In the genomic region with DNA sequence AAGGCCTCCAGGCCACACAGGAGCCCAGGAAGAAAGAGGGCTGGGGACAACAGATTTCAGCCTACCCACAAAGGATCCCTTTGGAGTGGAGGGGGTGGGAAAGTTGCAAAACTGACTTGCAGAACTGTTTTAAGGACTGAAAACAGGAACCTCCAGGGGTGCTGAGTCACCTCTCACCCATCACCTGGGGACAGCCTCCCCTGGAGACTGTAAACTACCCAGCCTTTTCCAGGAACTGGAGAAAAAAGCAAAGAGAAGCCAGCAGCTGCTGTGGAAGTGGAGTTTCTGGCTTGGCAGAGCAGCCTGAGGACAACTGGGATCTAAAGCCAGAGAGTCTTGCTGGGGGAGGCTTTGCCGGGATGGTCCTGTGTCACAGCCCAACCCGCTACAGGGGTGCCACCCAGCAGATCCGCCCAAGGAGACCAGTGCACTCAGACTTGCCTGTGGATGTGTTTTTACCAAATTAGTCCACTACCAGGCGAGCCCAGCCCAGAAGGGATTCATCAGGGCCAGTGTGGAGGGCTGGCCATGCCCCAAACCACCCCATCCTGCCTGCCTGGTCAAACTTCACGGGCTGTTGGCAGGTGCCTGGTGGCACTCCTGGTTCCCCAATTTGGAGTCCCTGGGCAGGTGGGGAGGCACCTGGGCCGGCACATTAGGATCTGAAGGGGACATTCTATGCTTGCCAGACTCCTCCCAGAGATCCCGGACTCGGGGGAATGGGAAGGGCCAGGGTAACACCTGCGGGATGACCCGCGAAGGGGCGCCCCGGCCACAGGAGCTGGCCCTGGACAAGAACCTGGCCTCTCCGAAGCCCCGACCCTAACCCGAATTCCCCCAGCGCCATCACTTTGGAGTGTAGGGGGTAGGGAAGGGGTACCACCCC, we compare ENCODE assay signal across 6 cellular contexts. TPM values are rescaled to one million over a fixed set of nuclear protein-coding genes. Genes with fewer than 3 reads are reported as not detected.
A peak's percentile ranks its signal among the peaks of the same experiment; 100 is the strongest.
DNase-seq lines count a peak whose midpoint lies in the region; TF ChIP-seq lines count a peak whose summit lies in the region.

No MANE protein-coding gene starts in this region.

- 3% methylated on average over 8 of the region's 17 CpGs for WGBS in mammary epithelial cell (ENCODE audit: low coverage, missing lambda C conversion rate)

- no peaks in the 10 kb centered on the region for H3K27me3 ChIP-seq in Karpas-422 (ENCODE audit: low read length)
- H3K27me3 ChIP-seq in mammary epithelial cell (ENCODE audit: insufficient read depth, low read length) = no peaks in the 10 kb centered on the region
- no peaks in the 10 kb centered on the region for H3K27me3 ChIP-seq in neuron (ENCODE audit: insufficient read depth, low read length)

- CTCF ChIA-PET in mammary epithelial cell (lab: Charles Lee; ENCODE audit: low non-redundant PET) = no interaction called here

- peak overlapping the region; percentile 58 for H3K27ac ChIP-seq in Karpas-422 (ENCODE audit: low read length)
- no peak overlapping the region for H3K27ac ChIP-seq in mammary epithelial cell (ENCODE audit: insufficient read depth, low read depth, low read length)

- DNase-seq in Karpas-422 (peak; percentile 83), mammary epithelial cell (peak; percentile 51), OCI-M2 (lab: John Stamatoyannopoulos, UW; ENCODE audit: unreplicated experiment) (no peak), putamen (ENCODE audit: low spot score) (no peak), NCI-H1694 (lab: John Stamatoyannopoulos, UW) (no peak)

- H3K9ac ChIP-seq in Karpas-422 (ENCODE audit: low read length) (peak overlapping the region; percentile 92), mammary epithelial cell (ENCODE audit: insufficient read depth, low read length) (no peak overlapping the region)

- H3K79me2 ChIP-seq in Karpas-422 (ENCODE audit: low read length) (no peaks in the 10 kb centered on the region), mammary epithelial cell (ENCODE audit: insufficient read depth, low read length) (no peaks in the 10 kb centered on the region)

- H3K4me1 ChIP-seq in Karpas-422 (ENCODE audit: low read length) (peaks cover 21% of the 10 kb centered on the region), mammary epithelial cell (ENCODE audit: insufficient read depth, low read length) (peaks cover 17% of the 10 kb centered on the region), neuron (ENCODE audit: insufficient read depth, low read length) (peaks cover 8% of the 10 kb centered on the region)

- peak overlapping the region; percentile 94 for H3K4me2 ChIP-seq in Karpas-422 (ENCODE audit: low read depth, low read length, poor library complexity, severe bottlenecking)
- peak overlapping the region; percentile 96 for H3K4me2 ChIP-seq in mammary epithelial cell (ENCODE audit: insufficient read depth, low read depth, low read length)

- in situ Hi-C loops in mammary epithelial cell (cut with MboI; ENCODE audit: low sequenced_read_pairs in 2 of 2) = no loop called here

- no peaks in the 10 kb centered on the region for H3K9me3 ChIP-seq in Karpas-422 (ENCODE audit: low read length)
- no peaks in the 10 kb centered on the region for H3K9me3 ChIP-seq in mammary epithelial cell (replicated peaks; ENCODE audit: insufficient read depth, low read length)
- H3K9me3 ChIP-seq in neuron (ENCODE audit: low read length) = no peaks in the 10 kb centered on the region

- BruUV-seq in mammary epithelial cell (replicated peaks; lab: Mats Ljungman, UMichigan) = no TSS peak

- peak overlapping the region; percentile 96 for H3K4me3 ChIP-seq in Karpas-422 (ENCODE audit: low read length)
- H3K4me3 ChIP-seq in mammary epithelial cell (replicated peaks in 1 of 3; ENCODE audit: insufficient read depth in 1 of 3, low read depth in 2 of 3, low read length in 3 of 3) = peak overlapping the region; percentile 58 to 87 (median 78)
- H3K4me3 ChIP-seq in neuron (ENCODE audit: low read length) = peak overlapping the region; percentile 83

- H3K36me3 ChIP-seq in Karpas-422 (ENCODE audit: insufficient read depth, low read length) (no peaks in the 10 kb centered on the region), mammary epithelial cell (ENCODE audit: insufficient read depth, low read length) (peaks cover 2% of the 10 kb centered on the region), neuron (ENCODE audit: insufficient read depth, low read length) (peaks cover 20% of the 10 kb centered on the region)

- H4K20me1 ChIP-seq in Karpas-422 (ENCODE audit: insufficient read depth, low read depth, low read length) = no peaks in the 10 kb centered on the region; the same call in 1 of the 2 replicates
- no peaks in the 10 kb centered on the region for H4K20me1 ChIP-seq in mammary epithelial cell (ENCODE audit: insufficient read depth, low read length)

- H2AFZ ChIP-seq in Karpas-422 (ENCODE audit: low read length) (peak overlapping the region; percentile 98; the same call in 1 of the 2 replicates), mammary epithelial cell (ENCODE audit: low read depth, low read length) (peak overlapping the region; percentile 95), neuron (ENCODE audit: low read depth, low read length) (no peak overlapping the region)

- no peak for TF ChIP-seq CTCF in mammary epithelial cell (conservative IDR thresholded peaks at IDR 0.05 in 1 of 2, IDR thresholded peaks at IDR 0.05 in 1 of 2; ENCODE audit: extremely low read depth in 1 of 2, insufficient read depth in 1 of 2, low read depth in 1 of 2, low read length in 2 of 2)

- no peaks in the 10 kb centered on the region for H3K9me2 ChIP-seq in Karpas-422 (replicated peaks; ENCODE audit: insufficient read depth, low read length)

- intact Hi-C loops in mammary epithelial cell (cut with micrococcal nuclease) = no loop called here

- dilution Hi-C loops in mammary epithelial cell (cut with HindIII; ENCODE audit: low sequenced_read_pairs) = no loop called here

RNA-seq across cellular contexts. Expression of a gene that starts 0.8 kb away (rescaled TPM):
- total RNA-seq in Karpas-422 (2014; rRNA removed; shearing (Covaris generic); ENCODE audit: low replicate concordance) = 4.8 and 18.1 TPM in 2 replicates
- total RNA-seq in mammary epithelial cell = 10 to 100 TPM; 19.2 to 22.0 TPM
- polyA plus RNA-seq in mammary epithelial cell = 30.6 TPM
- polyA minus RNA-seq in mammary epithelial cell = 6.2 TPM

RNA-seq across cellular contexts. Expression of a gene that starts 12.3 kb away (rescaled TPM):
- not detected in 2 replicates for total RNA-seq in Karpas-422 (2014; rRNA removed; shearing (Covaris generic); ENCODE audit: low replicate concordance)
- total RNA-seq in mammary epithelial cell = under 1 TPM; 0.33 to 0.80 TPM
- 0.09 TPM for polyA plus RNA-seq in mammary epithelial cell
- not detected for polyA minus RNA-seq in mammary epithelial cell

RNA-seq across cellular contexts. Expression of a gene that starts 17.2 kb away (rescaled TPM):
- 288 and 537 TPM in 2 replicates for total RNA-seq in Karpas-422 (2014; rRNA removed; shearing (Covaris generic); ENCODE audit: low replicate concordance)
- total RNA-seq in mammary epithelial cell = 100 to 1,000 TPM in 1 of 2 donors, 10 to 100 TPM in 1; 62.5 to 146 TPM
- 192 TPM for polyA plus RNA-seq in mammary epithelial cell
- 149 TPM for polyA minus RNA-seq in mammary epithelial cell

RNA-seq across cellular contexts. Expression of a gene that starts 22.5 kb away (rescaled TPM):
- 3,837 and 4,799 TPM in 2 replicates for total RNA-seq in Karpas-422 (2014; rRNA removed; shearing (Covaris generic); ENCODE audit: low replicate concordance)
- total RNA-seq in mammary epithelial cell = 1,000 to 10,000 TPM; 1,442 to 3,060 TPM
- polyA plus RNA-seq in mammary epithelial cell = 3,984 TPM
- 3,102 TPM for polyA minus RNA-seq in mammary epithelial cell

RNA-seq across cellular contexts. Expression of a gene that starts 24.0 kb away (rescaled TPM):
- total RNA-seq in Karpas-422 (2014; rRNA removed; shearing (Covaris generic); ENCODE audit: low replicate concordance) = not detected in 2 replicates
- not detected for total RNA-seq in mammary epithelial cell
- not detected for polyA plus RNA-seq in mammary epithelial cell
- polyA minus RNA-seq in mammary epithelial cell = not detected

Comparison
In these comparisons a context has a peak if more than half of its experiments do, and no peak if none do; other contexts are left out.
1. DNase-seq: peak in Karpas-422 (single experiment) and mammary epithelial cell (single experiment); none in OCI-M2 (single experiment), putamen (single experiment) and NCI-H1694 (single experiment).
2. Peak in every context shown above with its lines, with median percentiles within 50 percentile points of each other: H3K4me3 ChIP-seq.